In the genomic region with DNA sequence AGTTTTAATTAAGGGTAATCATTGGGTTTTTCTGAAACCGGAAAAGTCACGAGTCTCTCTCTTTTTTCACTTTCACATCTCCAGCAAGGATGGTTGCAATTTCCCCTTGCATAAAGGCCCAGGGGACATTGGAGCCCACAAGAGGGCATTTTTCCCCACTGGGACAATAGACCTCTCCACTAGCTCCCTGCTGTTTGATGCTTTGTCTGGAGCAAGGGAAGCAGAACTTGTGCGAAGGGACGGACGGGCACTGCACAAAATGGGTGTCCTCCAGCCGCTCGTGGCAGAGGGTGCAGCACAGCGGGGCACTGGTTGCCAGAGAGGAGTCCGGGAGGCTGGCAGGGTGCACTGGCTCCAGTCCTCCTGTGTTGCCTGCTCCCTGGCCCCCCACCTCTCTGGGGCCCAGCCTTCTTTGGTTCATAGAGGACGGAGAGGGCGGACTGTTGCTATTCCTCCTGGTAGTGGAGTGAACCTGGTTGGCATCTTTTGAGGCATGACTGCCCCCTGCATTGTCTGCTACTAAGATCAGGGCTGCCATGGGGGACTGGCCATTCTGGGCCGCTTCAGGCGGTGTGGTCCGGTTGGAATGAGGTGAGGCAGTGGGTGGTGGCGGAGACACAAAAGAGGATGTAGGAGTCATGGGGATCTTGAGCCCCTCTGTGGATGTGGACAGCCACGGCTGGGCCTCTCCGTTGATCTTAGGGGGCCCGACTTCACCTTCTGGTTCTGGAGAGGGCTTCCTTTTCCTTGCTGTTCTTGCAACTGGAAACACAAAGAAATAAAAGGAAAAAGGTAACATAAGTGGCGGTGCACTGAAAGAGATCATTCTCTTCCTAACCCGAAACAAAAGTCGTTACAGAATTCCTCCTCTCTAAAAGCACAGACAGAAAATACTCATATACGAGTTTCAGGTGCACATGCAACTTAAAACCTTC, we compare ENCODE assay signal across 1 cellular context.
A peak's percentile ranks its signal among the peaks of the same experiment; 100 is the strongest.
TF ChIP-seq lines count a peak whose summit lies in the region.

No MANE protein-coding gene starts in this region.

TF ChIP-seq in HEK293, 187 proteins besides CTCF, POLR2A, EP300 and RAD21 (continued from another document and continues in another):
- TF ChIP-seq, protein P1, sequence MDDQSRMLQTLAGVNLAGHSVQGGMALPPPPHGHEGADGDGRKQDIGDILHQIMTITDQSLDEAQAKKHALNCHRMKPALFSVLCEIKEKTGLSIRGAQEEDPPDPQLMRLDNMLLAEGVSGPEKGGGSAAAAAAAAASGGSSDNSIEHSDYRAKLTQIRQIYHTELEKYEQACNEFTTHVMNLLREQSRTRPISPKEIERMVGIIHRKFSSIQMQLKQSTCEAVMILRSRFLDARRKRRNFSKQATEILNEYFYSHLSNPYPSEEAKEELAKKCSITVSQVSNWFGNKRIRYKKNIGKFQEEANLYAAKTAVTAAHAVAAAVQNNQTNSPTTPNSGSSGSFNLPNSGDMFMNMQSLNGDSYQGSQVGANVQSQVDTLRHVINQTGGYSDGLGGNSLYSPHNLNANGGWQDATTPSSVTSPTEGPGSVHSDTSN (CRISPR knock-in tag; IDR thresholded peaks at IDR 0.05) = no peak
- TF ChIP-seq, protein P2, sequence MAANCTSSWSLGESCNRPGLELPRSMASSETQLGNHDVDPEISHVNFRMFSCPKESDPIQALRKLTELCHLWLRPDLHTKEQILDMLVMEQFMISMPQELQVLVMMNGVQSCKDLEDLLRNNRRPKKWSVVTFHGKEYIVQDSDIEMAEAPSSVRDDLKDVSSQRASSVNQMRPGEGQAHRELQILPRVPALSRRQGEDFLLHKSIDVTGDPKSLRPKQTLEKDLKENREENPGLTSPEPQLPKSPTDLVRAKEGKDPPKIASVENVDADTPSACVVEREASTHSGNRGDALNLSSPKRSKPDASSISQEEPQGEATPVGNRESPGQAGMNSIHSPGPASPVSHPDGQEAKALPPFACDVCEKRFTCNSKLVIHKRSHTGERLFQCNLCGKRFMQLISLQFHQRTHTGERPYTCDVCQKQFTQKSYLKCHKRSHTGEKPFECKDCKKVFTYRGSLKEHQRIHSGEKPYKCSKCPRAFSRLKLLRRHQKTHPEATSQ (tag by site-specific recombination; IDR thresholded peaks at IDR 0.05) = no peak
- TF ChIP-seq ZNF521 (tag by site-specific recombination; IDR thresholded peaks at IDR 0.05) = no peak
- no peak for TF ChIP-seq ZNF211 (tag by site-specific recombination; IDR thresholded peaks at IDR 0.05; ENCODE audit: low read depth)
- no peak for TF ChIP-seq ZNF530 (tag by site-specific recombination; IDR thresholded peaks at IDR 0.05; ENCODE audit: low read depth)
- TF ChIP-seq, protein P3, sequence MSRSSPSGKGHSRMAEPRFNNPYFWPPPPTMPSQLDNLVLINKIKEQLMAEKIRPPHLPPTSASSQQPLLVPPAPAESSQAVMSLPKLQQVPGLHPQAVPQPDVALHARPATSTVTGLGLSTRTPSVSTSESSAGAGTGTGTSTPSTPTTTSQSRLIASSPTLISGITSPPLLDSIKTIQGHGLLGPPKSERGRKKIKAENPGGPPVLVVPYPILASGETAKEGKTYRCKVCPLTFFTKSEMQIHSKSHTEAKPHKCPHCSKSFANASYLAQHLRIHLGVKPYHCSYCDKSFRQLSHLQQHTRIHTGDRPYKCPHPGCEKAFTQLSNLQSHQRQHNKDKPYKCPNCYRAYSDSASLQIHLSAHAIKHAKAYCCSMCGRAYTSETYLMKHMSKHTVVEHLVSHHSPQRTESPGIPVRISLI (tag by site-specific recombination; IDR thresholded peaks at IDR 0.05) = no peak
- peak; percentile 98 for TF ChIP-seq ZNF600 (tag by site-specific recombination; IDR thresholded peaks at IDR 0.05)
- TF ChIP-seq, protein P4, sequence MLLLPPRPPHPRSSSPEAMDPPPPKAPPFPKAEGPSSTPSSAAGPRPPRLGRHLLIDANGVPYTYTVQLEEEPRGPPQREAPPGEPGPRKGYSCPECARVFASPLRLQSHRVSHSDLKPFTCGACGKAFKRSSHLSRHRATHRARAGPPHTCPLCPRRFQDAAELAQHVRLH (tag by site-specific recombination; IDR thresholded peaks at IDR 0.05) = 0 out of 2 replicates have a peak, but pooled peaks have one; percentile 21
- no peak for TF ChIP-seq ZNF155 (tag by site-specific recombination; IDR thresholded peaks at IDR 0.05)
- TF ChIP-seq ZNF169 (tag by site-specific recombination; IDR thresholded peaks at IDR 0.05) = no peak
- no peak for TF ChIP-seq ZNF146 (tag by site-specific recombination; IDR thresholded peaks at IDR 0.05)
- TF ChIP-seq HOXC10 (CRISPR knock-in tag; IDR thresholded peaks at IDR 0.05) = no peak
- no peak for TF ChIP-seq ZNF610 (tag by site-specific recombination; IDR thresholded peaks at IDR 0.05; ENCODE audit: borderline replicate concordance)
- no peak for TF ChIP-seq TRIM28 (IDR thresholded peaks at IDR 0.05; ENCODE audit: borderline replicate concordance, low read length)
- TF ChIP-seq ZNF354C (tag by site-specific recombination; IDR thresholded peaks at IDR 0.05; ENCODE audit: borderline replicate concordance, low read depth) = no peak
- TF ChIP-seq MYNN (tag by site-specific recombination; IDR thresholded peaks at IDR 0.05; ENCODE audit: borderline replicate concordance) = no peak
- TF ChIP-seq, protein P5, sequence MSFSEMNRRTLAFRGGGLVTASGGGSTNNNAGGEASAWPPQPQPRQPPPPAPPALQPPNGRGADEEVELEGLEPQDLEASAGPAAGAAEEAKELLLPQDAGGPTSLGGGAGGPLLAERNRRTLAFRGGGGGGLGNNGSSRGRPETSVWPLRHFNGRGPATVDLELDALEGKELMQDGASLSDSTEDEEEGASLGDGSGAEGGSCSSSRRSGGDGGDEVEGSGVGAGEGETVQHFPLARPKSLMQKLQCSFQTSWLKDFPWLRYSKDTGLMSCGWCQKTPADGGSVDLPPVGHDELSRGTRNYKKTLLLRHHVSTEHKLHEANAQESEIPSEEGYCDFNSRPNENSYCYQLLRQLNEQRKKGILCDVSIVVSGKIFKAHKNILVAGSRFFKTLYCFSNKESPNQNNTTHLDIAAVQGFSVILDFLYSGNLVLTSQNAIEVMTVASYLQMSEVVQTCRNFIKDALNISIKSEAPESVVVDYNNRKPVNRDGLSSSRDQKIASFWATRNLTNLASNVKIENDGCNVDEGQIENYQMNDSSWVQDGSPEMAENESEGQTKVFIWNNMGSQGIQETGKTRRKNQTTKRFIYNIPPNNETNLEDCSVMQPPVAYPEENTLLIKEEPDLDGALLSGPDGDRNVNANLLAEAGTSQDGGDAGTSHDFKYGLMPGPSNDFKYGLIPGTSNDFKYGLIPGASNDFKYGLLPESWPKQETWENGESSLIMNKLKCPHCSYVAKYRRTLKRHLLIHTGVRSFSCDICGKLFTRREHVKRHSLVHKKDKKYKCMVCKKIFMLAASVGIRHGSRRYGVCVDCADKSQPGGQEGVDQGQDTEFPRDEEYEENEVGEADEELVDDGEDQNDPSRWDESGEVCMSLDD (tag by site-specific recombination; IDR thresholded peaks at IDR 0.05) = 0 out of 2 replicates have a peak, but pooled peaks have one; percentile 13
- 0 out of 2 replicates have a peak, but pooled peaks have one; percentile 7 for TF ChIP-seq ZFP3 (tag by site-specific recombination; IDR thresholded peaks at IDR 0.05; ENCODE audit: low read depth)
- TF ChIP-seq ZNF266 (tag by site-specific recombination; IDR thresholded peaks at IDR 0.05; ENCODE audit: low read depth) = no peak
- TF ChIP-seq, protein P6, sequence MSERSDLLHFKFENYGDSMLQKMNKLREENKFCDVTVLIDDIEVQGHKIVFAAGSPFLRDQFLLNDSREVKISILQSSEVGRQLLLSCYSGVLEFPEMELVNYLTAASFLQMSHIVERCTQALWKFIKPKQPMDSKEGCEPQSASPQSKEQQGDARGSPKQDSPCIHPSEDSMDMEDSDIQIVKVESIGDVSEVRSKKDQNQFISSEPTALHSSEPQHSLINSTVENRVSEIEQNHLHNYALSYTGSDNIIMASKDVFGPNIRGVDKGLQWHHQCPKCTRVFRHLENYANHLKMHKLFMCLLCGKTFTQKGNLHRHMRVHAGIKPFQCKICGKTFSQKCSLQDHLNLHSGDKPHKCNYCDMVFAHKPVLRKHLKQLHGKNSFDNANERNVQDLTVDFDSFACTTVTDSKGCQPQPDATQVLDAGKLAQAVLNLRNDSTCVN (tag by site-specific recombination; optimal IDR thresholded peaks at IDR 0.05) = no peak
- peak; percentile 34; the same call in 1 of the 2 replicates for TF ChIP-seq ZEB2 (tag by site-specific recombination; IDR thresholded peaks at IDR 0.05)
- no peak for TF ChIP-seq ZNF843 (tag by site-specific recombination; IDR thresholded peaks at IDR 0.05)
- no peak for TF ChIP-seq ZNF785 (tag by site-specific recombination; IDR thresholded peaks at IDR 0.05)
- TF ChIP-seq, protein P7, sequence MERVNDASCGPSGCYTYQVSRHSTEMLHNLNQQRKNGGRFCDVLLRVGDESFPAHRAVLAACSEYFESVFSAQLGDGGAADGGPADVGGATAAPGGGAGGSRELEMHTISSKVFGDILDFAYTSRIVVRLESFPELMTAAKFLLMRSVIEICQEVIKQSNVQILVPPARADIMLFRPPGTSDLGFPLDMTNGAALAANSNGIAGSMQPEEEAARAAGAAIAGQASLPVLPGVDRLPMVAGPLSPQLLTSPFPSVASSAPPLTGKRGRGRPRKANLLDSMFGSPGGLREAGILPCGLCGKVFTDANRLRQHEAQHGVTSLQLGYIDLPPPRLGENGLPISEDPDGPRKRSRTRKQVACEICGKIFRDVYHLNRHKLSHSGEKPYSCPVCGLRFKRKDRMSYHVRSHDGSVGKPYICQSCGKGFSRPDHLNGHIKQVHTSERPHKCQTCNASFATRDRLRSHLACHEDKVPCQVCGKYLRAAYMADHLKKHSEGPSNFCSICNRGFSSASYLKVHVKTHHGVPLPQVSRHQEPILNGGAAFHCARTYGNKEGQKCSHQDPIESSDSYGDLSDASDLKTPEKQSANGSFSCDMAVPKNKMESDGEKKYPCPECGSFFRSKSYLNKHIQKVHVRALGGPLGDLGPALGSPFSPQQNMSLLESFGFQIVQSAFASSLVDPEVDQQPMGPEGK (tag by site-specific recombination; IDR thresholded peaks at IDR 0.05) = no peak; the same call in none of the 2 replicates
- no peak for TF ChIP-seq ZNF510 (tag by site-specific recombination; IDR thresholded peaks at IDR 0.05; ENCODE audit: insufficient replicate concordance)
- no peak for TF ChIP-seq ZBTB17 (tag by site-specific recombination; IDR thresholded peaks at IDR 0.05)
- TF ChIP-seq ZNF133 (tag by site-specific recombination; IDR thresholded peaks at IDR 0.05) = no peak
- TF ChIP-seq ZNF16 (tag by site-specific recombination; IDR thresholded peaks at IDR 0.05; ENCODE audit: low read depth) = no peak; the same call in 1 of the 2 replicates
- TF ChIP-seq IKZF3 (tag by site-specific recombination; IDR thresholded peaks at IDR 0.05) = peak; percentile 97
- no peak for TF ChIP-seq SP2 (tag by site-specific recombination; IDR thresholded peaks at IDR 0.05)
- TF ChIP-seq ZNF596 (tag by site-specific recombination; IDR thresholded peaks at IDR 0.05) = peak; percentile 69
- TF ChIP-seq ZNF335 (tag by site-specific recombination; conservative IDR thresholded peaks at IDR 0.05) = no peak
- TF ChIP-seq ZNF423 (tag by site-specific recombination; IDR thresholded peaks at IDR 0.05) = peak; percentile 97
- TF ChIP-seq ZNF792 (tag by site-specific recombination; IDR thresholded peaks at IDR 0.05) = no peak
- no peak; the same call in 1 of the 2 replicates for TF ChIP-seq ZXDB (tag by site-specific recombination; IDR thresholded peaks at IDR 0.05)
- TF ChIP-seq, protein P8, sequence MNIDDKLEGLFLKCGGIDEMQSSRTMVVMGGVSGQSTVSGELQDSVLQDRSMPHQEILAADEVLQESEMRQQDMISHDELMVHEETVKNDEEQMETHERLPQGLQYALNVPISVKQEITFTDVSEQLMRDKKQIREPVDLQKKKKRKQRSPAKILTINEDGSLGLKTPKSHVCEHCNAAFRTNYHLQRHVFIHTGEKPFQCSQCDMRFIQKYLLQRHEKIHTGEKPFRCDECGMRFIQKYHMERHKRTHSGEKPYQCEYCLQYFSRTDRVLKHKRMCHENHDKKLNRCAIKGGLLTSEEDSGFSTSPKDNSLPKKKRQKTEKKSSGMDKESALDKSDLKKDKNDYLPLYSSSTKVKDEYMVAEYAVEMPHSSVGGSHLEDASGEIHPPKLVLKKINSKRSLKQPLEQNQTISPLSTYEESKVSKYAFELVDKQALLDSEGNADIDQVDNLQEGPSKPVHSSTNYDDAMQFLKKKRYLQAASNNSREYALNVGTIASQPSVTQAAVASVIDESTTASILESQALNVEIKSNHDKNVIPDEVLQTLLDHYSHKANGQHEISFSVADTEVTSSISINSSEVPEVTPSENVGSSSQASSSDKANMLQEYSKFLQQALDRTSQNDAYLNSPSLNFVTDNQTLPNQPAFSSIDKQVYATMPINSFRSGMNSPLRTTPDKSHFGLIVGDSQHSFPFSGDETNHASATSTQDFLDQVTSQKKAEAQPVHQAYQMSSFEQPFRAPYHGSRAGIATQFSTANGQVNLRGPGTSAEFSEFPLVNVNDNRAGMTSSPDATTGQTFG (tag by site-specific recombination; IDR thresholded peaks at IDR 0.05; ENCODE audit: borderline replicate concordance) = no peak
- TF ChIP-seq, protein P9, sequence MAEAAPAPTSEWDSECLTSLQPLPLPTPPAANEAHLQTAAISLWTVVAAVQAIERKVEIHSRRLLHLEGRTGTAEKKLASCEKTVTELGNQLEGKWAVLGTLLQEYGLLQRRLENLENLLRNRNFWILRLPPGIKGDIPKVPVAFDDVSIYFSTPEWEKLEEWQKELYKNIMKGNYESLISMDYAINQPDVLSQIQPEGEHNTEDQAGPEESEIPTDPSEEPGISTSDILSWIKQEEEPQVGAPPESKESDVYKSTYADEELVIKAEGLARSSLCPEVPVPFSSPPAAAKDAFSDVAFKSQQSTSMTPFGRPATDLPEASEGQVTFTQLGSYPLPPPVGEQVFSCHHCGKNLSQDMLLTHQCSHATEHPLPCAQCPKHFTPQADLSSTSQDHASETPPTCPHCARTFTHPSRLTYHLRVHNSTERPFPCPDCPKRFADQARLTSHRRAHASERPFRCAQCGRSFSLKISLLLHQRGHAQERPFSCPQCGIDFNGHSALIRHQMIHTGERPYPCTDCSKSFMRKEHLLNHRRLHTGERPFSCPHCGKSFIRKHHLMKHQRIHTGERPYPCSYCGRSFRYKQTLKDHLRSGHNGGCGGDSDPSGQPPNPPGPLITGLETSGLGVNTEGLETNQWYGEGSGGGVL (tag by site-specific recombination; IDR thresholded peaks at IDR 0.05) = no peak
- TF ChIP-seq ZNF394 (tag by site-specific recombination; IDR thresholded peaks at IDR 0.05; ENCODE audit: borderline replicate concordance) = peak; percentile 15; the same call in 1 of the 2 replicates
- TF ChIP-seq ZNF416 (tag by site-specific recombination; IDR thresholded peaks at IDR 0.05) = no peak
- peak; percentile 75 for TF ChIP-seq ZBTB48 (tag by site-specific recombination; IDR thresholded peaks at IDR 0.05)
- no peak for TF ChIP-seq ZNF670 (tag by site-specific recombination; IDR thresholded peaks at IDR 0.05; ENCODE audit: low read depth)
- no peak for TF ChIP-seq ZNF48 (tag by site-specific recombination; IDR thresholded peaks at IDR 0.05)
- no peak for TF ChIP-seq ZNF548 (tag by site-specific recombination; IDR thresholded peaks at IDR 0.05)
- TF ChIP-seq WT1 (tag by site-specific recombination; IDR thresholded peaks at IDR 0.05) = no peak; the same call in 1 of the 2 replicates
- 0 out of 2 replicates have a peak, but pooled peaks have one; percentile 30 for TF ChIP-seq ZFP37 (tag by site-specific recombination; IDR thresholded peaks at IDR 0.05)
